Comparison of ENCODE assay signal across 27 cellular contexts in genomic region chr17:76391200-76391715, GRCh38.
"Had no signal": no experiment of that assay in that cellular context is flagged by ENCODE, and none has a peak within 500 bp of the region (broad histone marks: within the 10 kb centered on the region; RNA-seq: fewer than 3 reads in every experiment).

No MANE protein-coding gene starts in this region.

- ATAC-seq: activated T-cell treated with anti-CD3 and anti-CD28 coated beads, Interleukin-2, amount 50 U/mL, for 72 hours; left ventricle myocardium superior; mucosa of descending colon; pancreas; stimulated activated naive B cell treated with anti-CD40 and anti-IgM and Interleukin-4, amounts not matched to agents 10 μg/mL and 1 μg/mL and 100 μg/mL, for 72 hours had no signal

- FAIRE-seq: bronchial epithelial cell, islet of Langerhans, pancreas had no signal

- H3K4me2 ChIP-seq: smooth muscle cell had no signal

- H3K9me3 ChIP-seq: esophagus muscularis mucosa, mucosa of descending colon, pancreas, prostate gland, stomach, tibial artery had no signal

- H3K4me1 Mint-ChIP-seq: endodermal cell, nephron had no signal

- H3K27ac ChIP-seq: esophagus muscularis mucosa, pancreas, prostate gland, stomach, tibial artery had no signal

- H3K4me3 ChIP-seq: esophagus muscularis mucosa, mucosa of descending colon, pancreas, prostate gland, smooth muscle cell, stomach, tibial artery had no signal

- DNase-seq: activated B cell treated with CpG ODN at 0.5 μM for 24 hours; activated CD4-positive, alpha-beta T cell treated with anti-CD3 and anti-CD28 coated beads for 4 hours; activated CD4-positive, alpha-beta T cell treated with anti-CD3 and anti-CD28 coated beads, Interleukin-2, amount 50 U/mL, for 4 hours; activated naive CD4-positive, alpha-beta T cell treated with Interleukin-2 at 50 U/mL for 16 hours; activated T-cell treated with anti-CD3 and anti-CD28 coated beads for 4 hours; activated T-cell treated with anti-CD3 and anti-CD28 coated beads, Interleukin-2, amount 50 U/mL, for 72 hours; anterior cingulate cortex; endodermal cell; foreskin melanocyte; left ventricle myocardium superior; mucosa of descending colon; pancreas; retina; stimulated activated CD4-positive, alpha-beta T cell treated with anti-CD3 and anti-CD28 coated beads, Interleukin-1b, Interleukin-23, amount 100 ng/mL, for 48 hours; stimulated activated naive B cell treated with anti-CD40 and anti-IgM and Interleukin-4, amounts not matched to agents 10 μg/mL and 1 μg/mL and 100 μg/mL, for 72 hours; stomach; tibial artery had no signal

- H3K9me3 Mint-ChIP-seq: activated B cell treated with CpG ODN at 0.5 μM for 24 hours; activated T-cell treated with anti-CD3 and anti-CD28 coated beads, Interleukin-2, amount 50 U/mL, for 72 hours; central memory CD8-positive, alpha-beta T cell; dendritic cell treated with granulocyte-macrophage colony-stimulating factor and Interleukin-4, amounts not matched to agents 40 ng/mL and 50 ng/mL, for 4 days; endodermal cell; nephron; stimulated activated naive B cell treated with anti-CD40 and anti-IgM and Interleukin-4, amounts not matched to agents 10 μg/mL and 1 μg/mL and 100 μg/mL, for 72 hours; T-helper 2 cell treated with Interferon-gamma antibody and Interleukin-4, amounts not matched to agents 5 μg/mL and 100 μg/mL, for 36 hours had no signal

- H3K4me3 Mint-ChIP-seq: activated B cell treated with CpG ODN at 0.5 μM for 24 hours; activated naive CD8-positive, alpha-beta T cell; activated T-cell treated with anti-CD3 and anti-CD28 coated beads, Interleukin-2, amount 50 U/mL, for 72 hours; central memory CD8-positive, alpha-beta T cell; dendritic cell treated with granulocyte-macrophage colony-stimulating factor and Interleukin-4, amounts not matched to agents 40 ng/mL and 50 ng/mL, for 4 days; endodermal cell; nephron; stimulated activated naive B cell treated with anti-CD40 and anti-IgM and Interleukin-4, amounts not matched to agents 10 μg/mL and 1 μg/mL and 100 μg/mL, for 72 hours; T-helper 2 cell treated with Interferon-gamma antibody and Interleukin-4, amounts not matched to agents 5 μg/mL and 100 μg/mL, for 36 hours had no signal

- H3K27me3 Mint-ChIP-seq: activated B cell treated with CpG ODN at 0.5 μM for 24 hours; activated naive CD8-positive, alpha-beta T cell; central memory CD8-positive, alpha-beta T cell; dendritic cell treated with granulocyte-macrophage colony-stimulating factor and Interleukin-4, amounts not matched to agents 40 ng/mL and 50 ng/mL, for 4 days; stimulated activated naive B cell treated with anti-CD40 and anti-IgM and Interleukin-4, amounts not matched to agents 10 μg/mL and 1 μg/mL and 100 μg/mL, for 72 hours had no signal

- H3K27me3 ChIP-seq: esophagus muscularis mucosa, pancreas, stomach, tibial artery had no signal

- H3K4me1 ChIP-seq: prostate gland had no signal

- H3K27ac Mint-ChIP-seq: activated B cell treated with CpG ODN at 0.5 μM for 24 hours; activated naive CD8-positive, alpha-beta T cell; activated T-cell treated with anti-CD3 and anti-CD28 coated beads, Interleukin-2, amount 50 U/mL, for 72 hours; dendritic cell treated with granulocyte-macrophage colony-stimulating factor and Interleukin-4, amounts not matched to agents 40 ng/mL and 50 ng/mL, for 4 days; endodermal cell; nephron; stimulated activated naive B cell treated with anti-CD40 and anti-IgM and Interleukin-4, amounts not matched to agents 10 μg/mL and 1 μg/mL and 100 μg/mL, for 72 hours; T-helper 2 cell treated with Interferon-gamma antibody and Interleukin-4, amounts not matched to agents 5 μg/mL and 100 μg/mL, for 36 hours had no signal
